ENCODE assay signal across 8 cellular contexts in genomic region chr11:61967177-61967923, GRCh38. TPM values are rescaled to one million over a fixed set of nuclear protein-coding genes. Genes with fewer than 3 reads are reported as not detected.
DNase-seq lines count a peak whose midpoint lies in the region; TF ChIP-seq lines count a peak whose summit lies in the region.

TSS of gene FTH1 (minus strand) at chr11:61967634. CDS start at chr11:61967425, 209 bp downstream.

- CTCF ChIA-PET in HEK293 (lab: Yijun Ruan, JAX): interaction anchor here (0.9 to 2.8 kb wide), 7 partner anchors 20 to 141 kb away, joined by 3 to 18 read pairs (median 5); no protein-coding TSS in a partner anchor

- H3K79me2 ChIP-seq in osteoblast (ENCODE audit: insufficient read depth, low read length): peaks cover 39% of the 10 kb centered on the region

- peaks cover 0 to 42% of the 10 kb centered on the region in 2 experiments; a peak in 1 of 3 replicates for H3K36me3 ChIP-seq in HEK293 (ENCODE audit: control insufficient read depth in 2 of 2, insufficient read depth in 1 of 2, low read length in 2 of 2)
- peaks cover 27% of the 10 kb centered on the region for H3K36me3 ChIP-seq in osteoblast (ENCODE audit: insufficient read depth, low read length)
- H3K36me3 ChIP-seq in testis (ENCODE audit: low read depth, missing control alignments): no peaks in the 10 kb centered on the region

- peak within 1 kb of the TSS; percentile 90 for H3K4me3 Mint-ChIP-seq in activated naive CD4-positive, alpha-beta T cell treated with anti-CD3 and anti-CD28 coated beads, Interleukin-2, amount 50 U/mL, for 24 hours

- H3K4me1 Mint-ChIP-seq in activated naive CD4-positive, alpha-beta T cell treated with anti-CD3 and anti-CD28 coated beads, Interleukin-2, amount 50 U/mL, for 24 hours: peaks cover 74% of the 10 kb centered on the region

- peak within 1 kb of the TSS; percentile 81 for H2AFZ ChIP-seq in osteoblast (ENCODE audit: low read length)

- H3K36me3 Mint-ChIP-seq in activated naive CD4-positive, alpha-beta T cell treated with anti-CD3 and anti-CD28 coated beads, Interleukin-2, amount 50 U/mL, for 24 hours: peaks cover 18% of the 10 kb centered on the region

- H3K9me3 ChIP-seq in HEK293 (ENCODE audit: control insufficient read depth, insufficient read depth, low read depth, low read length): no peaks in the 10 kb centered on the region
- H3K9me3 ChIP-seq in osteoblast (ENCODE audit: low read depth, low read length): no peaks in the 10 kb centered on the region
- no peaks in the 10 kb centered on the region for H3K9me3 ChIP-seq in testis

- 0 out of 2 replicates have a peak, but pooled peaks cover 3% of the 10 kb centered on the region for H3K4me1 ChIP-seq in HEK293 (ENCODE audit: control insufficient read depth, insufficient read depth, low read length)
- H3K4me1 ChIP-seq in osteoblast (ENCODE audit: insufficient read depth, low read length): peaks cover 61% of the 10 kb centered on the region
- H3K4me1 ChIP-seq in testis: peaks cover 43% of the 10 kb centered on the region

- POLR2A ChIA-PET in HEK293 (lab: Yijun Ruan, JAX): interaction anchor here (0.6 to 3.2 kb wide), 15 partner anchors 11 to 157 kb away, joined by 3 to 22 read pairs (median 4); partner anchors contain the start of genes BEST1 and INCENP

- WGBS in testis, 2 donors: 1% methylated on average over 82 of the region's 89 CpGs; no CpG with 5 or more reads in 1 of the 2 donors

- TF ChIP-seq POLR2A in testis (IDR thresholded peaks at IDR 0.05): peak; percentile 88

- DNase-seq in G401 (ENCODE audit: low spot score): peak; percentile 87
- peak; percentile 91 for DNase-seq in NAMALWA (ENCODE audit: low spot score)
- DNase-seq in SKM-1 (lab: John Stamatoyannopoulos, UW; ENCODE audit: unreplicated experiment): peak; percentile 76
- DNase-seq in glomerular endothelial cell (ENCODE audit: extremely low read depth, low read depth, low spot score): no peak
- peak; percentile 96 for DNase-seq in osteoblast (ENCODE audit: insufficient read length, low spot score, missing footprints)
- DNase-seq in testis: peak; percentile 95

- H4K20me1 ChIP-seq in osteoblast (ENCODE audit: insufficient read depth, low read length): peaks cover 35% of the 10 kb centered on the region

- TF ChIP-seq CTCF in HEK293 (tag by site-specific recombination; IDR thresholded peaks at IDR 0.05) (no peak), osteoblast (IDR thresholded peaks at IDR 0.05; ENCODE audit: extremely low read depth, low read depth, low read length) (no peak), testis (IDR thresholded peaks at IDR 0.05) (peak in 1 of 3 experiments; percentile 13)

- H3K4me3 ChIP-seq in HEK293 (ENCODE audit: low read depth, low read length): peak within 1 kb of the TSS; percentile 82
- H3K4me3 ChIP-seq in osteoblast (ENCODE audit: insufficient read depth, low read length): peak within 1 kb of the TSS; percentile 78
- peak within 1 kb of the TSS; percentile 94 to 99 for H3K4me3 ChIP-seq in testis

- H3K27me3 Mint-ChIP-seq in activated naive CD4-positive, alpha-beta T cell treated with anti-CD3 and anti-CD28 coated beads, Interleukin-2, amount 50 U/mL, for 24 hours: no peaks in the 10 kb centered on the region

- peak within 1 kb of the TSS; percentile 76 for H3K27ac Mint-ChIP-seq in activated naive CD4-positive, alpha-beta T cell treated with anti-CD3 and anti-CD28 coated beads, Interleukin-2, amount 50 U/mL, for 24 hours

- peak within 1 kb of the TSS; percentile 93 for H3K4me2 ChIP-seq in osteoblast (ENCODE audit: insufficient read depth, low read length)

- peak within 1 kb of the TSS; percentile 85 for H3K27ac ChIP-seq in HEK293 (ENCODE audit: extremely low read depth, low read depth, low read length)
- peak within 1 kb of the TSS; percentile 83 for H3K27ac ChIP-seq in osteoblast (ENCODE audit: low read depth, low read length)
- peak within 1 kb of the TSS; percentile 97 to 100 for H3K27ac ChIP-seq in testis

- no peaks in the 10 kb centered on the region for H3K27me3 ChIP-seq in osteoblast (ENCODE audit: insufficient read depth, low read length)
- H3K27me3 ChIP-seq in testis: no peaks in the 10 kb centered on the region

- in situ Hi-C loops in G401 (cut with HindIII; ENCODE audit: low sequenced_read_pairs): no loop called here

- intact Hi-C loops in testis (cut with DNase I; ENCODE audit: low total_unique reads): no loop called here

- H3K9me3 Mint-ChIP-seq in activated naive CD4-positive, alpha-beta T cell treated with anti-CD3 and anti-CD28 coated beads, Interleukin-2, amount 50 U/mL, for 24 hours: no peaks in the 10 kb centered on the region

TF ChIP-seq in HEK293, 187 proteins besides CTCF, POLR2A, EP300 and RAD21 (continues in another document):
- TF ChIP-seq MZF1 (tag by site-specific recombination; IDR thresholded peaks at IDR 0.05; ENCODE audit: borderline replicate concordance) (no peak), ZNF473 (tag by site-specific recombination; IDR thresholded peaks at IDR 0.05) (no peak), ZNF501 (tag by site-specific recombination; IDR thresholded peaks at IDR 0.05) (no peak), ZNF548 (tag by site-specific recombination; IDR thresholded peaks at IDR 0.05) (no peak), ZFP69B (tag by site-specific recombination; IDR thresholded peaks at IDR 0.05) (no peak), ZNF266 (tag by site-specific recombination; IDR thresholded peaks at IDR 0.05; ENCODE audit: low read depth) (no peak), ZNF704 (tag by site-specific recombination; IDR thresholded peaks at IDR 0.05) (no peak), ZSCAN30 (tag by site-specific recombination; IDR thresholded peaks at IDR 0.05) (peak; percentile 73), ZFP41 (tag by site-specific recombination; IDR thresholded peaks at IDR 0.05; ENCODE audit: borderline replicate concordance) (no peak), ZNF521 (tag by site-specific recombination; IDR thresholded peaks at IDR 0.05) (no peak), ZNF2 (tag by site-specific recombination; IDR thresholded peaks at IDR 0.05) (no peak), ZNF274 (IDR thresholded peaks at IDR 0.05; ENCODE audit: low read length) (no peak), ZNF274 (tag by site-specific recombination; IDR thresholded peaks at IDR 0.05; ENCODE audit: borderline replicate concordance) (no peak), ZNF654 (tag by site-specific recombination; IDR thresholded peaks at IDR 0.05; ENCODE audit: low read depth) (no peak), ZNF510 (tag by site-specific recombination; IDR thresholded peaks at IDR 0.05; ENCODE audit: insufficient replicate concordance) (no peak), ZNF560 (tag by site-specific recombination; IDR thresholded peaks at IDR 0.05; ENCODE audit: borderline replicate concordance) (no peak), ZNF280D (tag by site-specific recombination; IDR thresholded peaks at IDR 0.05) (no peak), ZNF600 (tag by site-specific recombination; IDR thresholded peaks at IDR 0.05) (no peak), ZNF530 (tag by site-specific recombination; IDR thresholded peaks at IDR 0.05; ENCODE audit: low read depth) (no peak), ZIC2 (tag by site-specific recombination; IDR thresholded peaks at IDR 0.05) (no peak), ZNF354C (tag by site-specific recombination; IDR thresholded peaks at IDR 0.05; ENCODE audit: borderline replicate concordance, low read depth) (no peak), ZNF302 (tag by site-specific recombination; IDR thresholded peaks at IDR 0.05; ENCODE audit: low read depth) (no peak), ZNF426 (tag by site-specific recombination; IDR thresholded peaks at IDR 0.05) (no peak), SP7 (tag by site-specific recombination; IDR thresholded peaks at IDR 0.05) (no peak), MEIS1 (CRISPR knock-in tag; IDR thresholded peaks at IDR 0.05; ENCODE audit: borderline replicate concordance) (no peak), ZNF19 (tag by site-specific recombination; IDR thresholded peaks at IDR 0.05; ENCODE audit: low read depth) (no peak), ZNF777 (tag by site-specific recombination; IDR thresholded peaks at IDR 0.05; ENCODE audit: borderline replicate concordance) (no peak)

RNA-seq across cellular contexts. Expression of gene FTH1, which starts in this region (rescaled TPM):
- 588 and 699 TPM in 2 replicates for total RNA-seq in G401 (2014; rRNA removed; shearing (Covaris generic))
- total RNA-seq in glomerular endothelial cell: 1,824 and 2,194 TPM in 2 replicates
- 1,459 and 1,507 TPM in 2 replicates for total RNA-seq in osteoblast
- 1,000 to 10,000 TPM; 1,162 to 1,419 TPM for total RNA-seq in testis
- polyA plus RNA-seq in testis (ENCODE audit: insufficient read depth, low read depth, low replicate concordance): 2,237 TPM
